1 cellular context compared by ENCODE assay signal in genomic region chr9:37508135-37508833, GRCh38.
TF ChIP-seq lines count a peak whose summit lies in the region.

No MANE protein-coding gene starts in this region.

TF ChIP-seq in GM12878, 131 proteins besides CTCF, POLR2A, EP300 and RAD21:
- no peak for TF ChIP-seq ATF7 (IDR thresholded peaks at IDR 0.05; ENCODE audit: low read depth)
- TF ChIP-seq SPI1 (IDR thresholded peaks at IDR 0.05; ENCODE audit: borderline replicate concordance, insufficient read depth, low read depth, low read length): no peak
- TF ChIP-seq RBBP5 (conservative IDR thresholded peaks at IDR 0.05): no peak
- TF ChIP-seq EZH2 (IDR thresholded peaks at IDR 0.05; ENCODE audit: borderline replicate concordance, control insufficient read depth, low read depth, low read length): no peak
- no peak for TF ChIP-seq POLR2AphosphoS2 (IDR thresholded peaks at IDR 0.05; ENCODE audit: low read depth, low read length)
- TF ChIP-seq TCF3 (IDR thresholded peaks at IDR 0.05; ENCODE audit: borderline replicate concordance, insufficient read depth, low read depth, low read length): no peak
- TF ChIP-seq WRNIP1 (IDR thresholded peaks at IDR 0.05; ENCODE audit: borderline replicate concordance, low read depth, low read length): no peak
- TF ChIP-seq, protein P1, sequence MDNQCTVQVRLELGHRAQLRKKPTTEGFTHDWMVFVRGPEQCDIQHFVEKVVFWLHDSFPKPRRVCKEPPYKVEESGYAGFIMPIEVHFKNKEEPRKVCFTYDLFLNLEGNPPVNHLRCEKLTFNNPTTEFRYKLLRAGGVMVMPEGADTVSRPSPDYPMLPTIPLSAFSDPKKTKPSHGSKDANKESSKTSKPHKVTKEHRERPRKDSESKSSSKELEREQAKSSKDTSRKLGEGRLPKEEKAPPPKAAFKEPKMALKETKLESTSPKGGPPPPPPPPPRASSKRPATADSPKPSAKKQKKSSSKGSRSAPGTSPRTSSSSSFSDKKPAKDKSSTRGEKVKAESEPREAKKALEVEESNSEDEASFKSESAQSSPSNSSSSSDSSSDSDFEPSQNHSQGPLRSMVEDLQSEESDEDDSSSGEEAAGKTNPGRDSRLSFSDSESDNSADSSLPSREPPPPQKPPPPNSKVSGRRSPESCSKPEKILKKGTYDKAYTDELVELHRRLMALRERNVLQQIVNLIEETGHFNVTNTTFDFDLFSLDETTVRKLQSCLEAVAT (IDR thresholded peaks at IDR 0.05): no peak
- no peak for TF ChIP-seq MTA2 (IDR thresholded peaks at IDR 0.05; ENCODE audit: low read depth)
- no peak for TF ChIP-seq ESRRA (IDR thresholded peaks at IDR 0.05; ENCODE audit: low read length)
- no peak for TF ChIP-seq USF2 (IDR thresholded peaks at IDR 0.05; ENCODE audit: borderline replicate concordance, low read depth, low read length)
- no peak for TF ChIP-seq SMAD1 (IDR thresholded peaks at IDR 0.05; ENCODE audit: low read depth, partially characterized antibody)
- TF ChIP-seq EED (IDR thresholded peaks at IDR 0.05; ENCODE audit: low read depth): no peak
- TF ChIP-seq PBX3 (IDR thresholded peaks at IDR 0.05; ENCODE audit: insufficient replicate concordance, low read depth, low read length): no peak
